Comparison of ENCODE assay signal across 13 cellular contexts in genomic region chr2:15729709-15730544, GRCh38.
DNase-seq lines count a peak whose midpoint lies in the region; ATAC-seq, FAIRE-seq and TF ChIP-seq lines count a peak whose summit lies in the region.
"Had no signal": no experiment of that assay in that cellular context is flagged by ENCODE, and none has a peak within 500 bp of the region (broad histone marks: within the 10 kb centered on the region; RNA-seq: fewer than 3 reads in every experiment).

No MANE protein-coding gene starts in this region.

- H3K27ac Mint-ChIP-seq in MCF 10A (ENCODE audit: low read depth, unreplicated experiment): peak overlapping the region; percentile 31
- peak overlapping the region in 4 of 5 experiments; percentile 42 to 94 (median 68) for H3K27ac Mint-ChIP-seq in brain
- H3K27ac Mint-ChIP-seq: activated CD4-positive, alpha-beta T cell treated with anti-CD3 and anti-CD28 coated beads, Interleukin-2, amount 10 ng/mL, durations not matched to agents 7 days and 5 days; activated naive CD8-positive, alpha-beta T cell; effector memory CD8-positive, alpha-beta T cell had no signal

- WGBS in mammary epithelial cell (ENCODE audit: low coverage, missing lambda C conversion rate): 67% methylated on average over 10 of the region's 10 CpGs
- 75% methylated on average over 10 of the region's 10 CpGs for WGBS in smooth muscle cell (ENCODE audit: low lambda C conversion rate)

- POLR2A ChIA-PET in MCF 10A (lab: Yijun Ruan, JAX): no interaction called here

- peaks cover 4% of the 10 kb centered on the region for H3F3A ChIP-seq in smooth muscle cell (ENCODE audit: low read depth)

- intact Hi-C loops in MCF 10A (cut with micrococcal nuclease) (loop anchor here (1.0 to 5.0 kb wide), 2 partner anchors 56 to 93 kb away; no protein-coding TSS in a partner anchor), mammary epithelial cell (cut with micrococcal nuclease) (loop anchor here (5.0 kb wide), 1 partner anchor 93 kb away; no protein-coding TSS in a partner anchor)

- peaks cover 99% of the 10 kb centered on the region for H3K27me3 Mint-ChIP-seq in MCF 10A (ENCODE audit: insufficient read depth, unreplicated experiment)
- peaks cover 15% of the 10 kb centered on the region for H3K27me3 Mint-ChIP-seq in brain
- H3K27me3 Mint-ChIP-seq: activated CD4-positive, alpha-beta T cell treated with anti-CD3 and anti-CD28 coated beads, Interleukin-2, amount 10 ng/mL, durations not matched to agents 7 days and 5 days; activated naive CD8-positive, alpha-beta T cell had no signal

- H3K4me1 Mint-ChIP-seq in MCF 10A (ENCODE audit: insufficient read depth, unreplicated experiment) (peaks cover 29% of the 10 kb centered on the region), brain (peaks cover 59% of the 10 kb centered on the region)
- H3K4me1 Mint-ChIP-seq: activated CD4-positive, alpha-beta T cell treated with anti-CD3 and anti-CD28 coated beads, Interleukin-2, amount 10 ng/mL, durations not matched to agents 7 days and 5 days had no signal

- H4K20me1 ChIP-seq in mammary epithelial cell (ENCODE audit: insufficient read depth, low read length): no peaks in the 10 kb centered on the region
- no peaks in the 10 kb centered on the region for H4K20me1 ChIP-seq in smooth muscle cell (ENCODE audit: low read depth)

- H3K9me3 ChIP-seq in mammary epithelial cell (replicated peaks; ENCODE audit: insufficient read depth, low read length) (no peaks in the 10 kb centered on the region), smooth muscle cell (replicated peaks; ENCODE audit: low read depth) (no peaks in the 10 kb centered on the region)

- H3K36me3 ChIP-seq in mammary epithelial cell (ENCODE audit: insufficient read depth, low read length) (no peaks in the 10 kb centered on the region), smooth muscle cell (ENCODE audit: low read depth) (no peaks in the 10 kb centered on the region)

- CTCF ChIA-PET in MCF 10A (lab: Yijun Ruan, JAX): no interaction called here
- CTCF ChIA-PET in mammary epithelial cell (lab: Charles Lee; ENCODE audit: low non-redundant PET): no interaction called here

- H3K79me2 ChIP-seq in mammary epithelial cell (ENCODE audit: insufficient read depth, low read length): no peaks in the 10 kb centered on the region
- H3K79me2 ChIP-seq in smooth muscle cell (ENCODE audit: low read depth): no peaks in the 10 kb centered on the region

- no peaks in the 10 kb centered on the region for H3K36me3 Mint-ChIP-seq in MCF 10A (ENCODE audit: insufficient read depth, unreplicated experiment)
- H3K36me3 Mint-ChIP-seq in brain: no peaks in the 10 kb centered on the region
- H3K36me3 Mint-ChIP-seq: activated naive CD8-positive, alpha-beta T cell had no signal

- ATAC-seq in HG03469 (IDR thresholded peaks at IDR 0.05; ENCODE audit: unreplicated experiment): no peak
- ATAC-seq in HG03442 (IDR thresholded peaks at IDR 0.05; ENCODE audit: unreplicated experiment): no peak
- ATAC-seq: effector memory CD8-positive, alpha-beta T cell had no signal

- TF ChIP-seq CTCF in MCF 10A (IDR thresholded peaks at IDR 0.05; ENCODE audit: unreplicated experiment) (no peak), mammary epithelial cell (conservative IDR thresholded peaks at IDR 0.05 in 1 of 2, IDR thresholded peaks at IDR 0.05 in 1 of 2; ENCODE audit: extremely low read depth in 1 of 2, insufficient read depth in 1 of 2, low read depth in 1 of 2, low read length in 2 of 2) (no peak), brain (conservative IDR thresholded peaks at IDR 0.05) (no peak), smooth muscle cell (IDR thresholded peaks at IDR 0.05; ENCODE audit: borderline replicate concordance, insufficient read depth, poor library complexity, severe bottlenecking) (no peak)

- H3K27me3 ChIP-seq in mammary epithelial cell (ENCODE audit: insufficient read depth, low read length) (peaks cover 11% of the 10 kb centered on the region), smooth muscle cell (ENCODE audit: low read depth) (no peaks in the 10 kb centered on the region)

- dilution Hi-C loops in mammary epithelial cell (cut with HindIII; ENCODE audit: low sequenced_read_pairs): no loop called here

- FAIRE-seq in frontal cortex (lab: Jason Lieb, UNC): no peak

- DNase-seq in MCF 10A (ENCODE audit: unreplicated experiment) (no peak), mammary epithelial cell (no peak), NCI-H1417 (lab: John Stamatoyannopoulos, UW) (peak in 2 of 3 experiments; percentile 57 to 87), smooth muscle cell (lab: John Stamatoyannopoulos, UW; ENCODE audit: unreplicated experiment) (no peak), frontal cortex (ENCODE audit: low spot score in 2 of 2) (no peak)
- DNase-seq: activated CD4-positive, alpha-beta T cell treated with anti-CD3 and anti-CD28 coated beads, Interleukin-2, amount 10 ng/mL, durations not matched to agents 7 days and 5 days; effector memory CD8-positive, alpha-beta T cell; NCI-H1092 treated with DMSO at 0.1 percent for 48 hours; stimulated activated CD4-positive, alpha-beta T cell treated with anti-CD3 and anti-CD28 coated beads, Interleukin-4, amount 100 ng/mL, for 4 hours had no signal

- H3K4me3 ChIP-seq in mammary epithelial cell (replicated peaks in 1 of 3; ENCODE audit: insufficient read depth in 1 of 3, low read depth in 2 of 3, low read length in 3 of 3) (no peak overlapping the region), smooth muscle cell (no peak overlapping the region)

- H3K4me1 ChIP-seq in mammary epithelial cell (ENCODE audit: insufficient read depth, low read length) (peaks cover 9% of the 10 kb centered on the region), smooth muscle cell (ENCODE audit: low read depth) (peaks cover 21% of the 10 kb centered on the region)

- no TSS peak for BruUV-seq in MCF 10A (replicated peaks; lab: Mats Ljungman, UMichigan)
- BruUV-seq in mammary epithelial cell (replicated peaks; lab: Mats Ljungman, UMichigan): no TSS peak

- no peak overlapping the region for H3K9ac ChIP-seq in mammary epithelial cell (ENCODE audit: insufficient read depth, low read length)
- H3K9ac ChIP-seq in smooth muscle cell (ENCODE audit: low read depth): no peak overlapping the region

- H3K4me3 Mint-ChIP-seq in MCF 10A (ENCODE audit: unreplicated experiment): no peak overlapping the region
- H3K4me3 Mint-ChIP-seq in brain: no peak overlapping the region
- H3K4me3 Mint-ChIP-seq: activated CD4-positive, alpha-beta T cell treated with anti-CD3 and anti-CD28 coated beads, Interleukin-2, amount 10 ng/mL, durations not matched to agents 7 days and 5 days; activated naive CD8-positive, alpha-beta T cell; effector memory CD8-positive, alpha-beta T cell had no signal

- H2AFZ ChIP-seq in mammary epithelial cell (ENCODE audit: low read depth, low read length) (no peak overlapping the region), smooth muscle cell (ENCODE audit: low read depth) (no peak overlapping the region)

- H3K27ac ChIP-seq in mammary epithelial cell (ENCODE audit: insufficient read depth, low read depth, low read length) (no peak overlapping the region), smooth muscle cell (ENCODE audit: low read depth) (no peak overlapping the region)

- in situ Hi-C loops in mammary epithelial cell (cut with MboI; ENCODE audit: low sequenced_read_pairs in 2 of 2): no loop called here

- H3K4me2 ChIP-seq in mammary epithelial cell (ENCODE audit: insufficient read depth, low read depth, low read length) (no peak overlapping the region), smooth muscle cell (peak overlapping the region; percentile 56)

- H3K9me3 Mint-ChIP-seq in MCF 10A (ENCODE audit: unreplicated experiment) (no peaks in the 10 kb centered on the region), brain (no peaks in the 10 kb centered on the region)
- H3K9me3 Mint-ChIP-seq: activated CD4-positive, alpha-beta T cell treated with anti-CD3 and anti-CD28 coated beads, Interleukin-2, amount 10 ng/mL, durations not matched to agents 7 days and 5 days; effector memory CD8-positive, alpha-beta T cell had no signal

Comparison
In these comparisons a context has a peak if more than half of its experiments do, and no peak if none do; other contexts are left out.
1. DNase-seq: peak in NCI-H1417 (2 of 3); none in MCF 10A (single experiment), mammary epithelial cell (single experiment), smooth muscle cell (single experiment) and frontal cortex (0 of 2).